ENCODE assay signal across 15 cellular contexts in genomic region chr11:35554491-35555237, GRCh38. TPM values are rescaled to one million over a fixed set of nuclear protein-coding genes. Genes with fewer than 3 reads are reported as not detected.
DNase-seq lines count a peak whose midpoint lies in the region; ATAC-seq and TF ChIP-seq lines count a peak whose summit lies in the region.
"Had no signal": no experiment of that assay in that cellular context is flagged by ENCODE, and none has a peak within 500 bp of the region (broad histone marks: within the 10 kb centered on the region; RNA-seq: fewer than 3 reads in every experiment).

No MANE protein-coding gene starts in this region.

- intact Hi-C loops in posterior vena cava (cut with DNase I): no loop called here

- H3K9ac ChIP-seq in Loucy (ENCODE audit: low read depth, low read length, poor library complexity, severe bottlenecking) (no peak overlapping the region), endodermal cell (ENCODE audit: extremely low read depth, low read length, poor library complexity, severe bottlenecking) (no peak overlapping the region)

- H3K36me3 ChIP-seq in Loucy (ENCODE audit: insufficient read depth, low read length) (no peaks in the 10 kb centered on the region), endodermal cell (ENCODE audit: control insufficient read depth, insufficient read depth, low read length) (no peaks in the 10 kb centered on the region)
- H3K36me3 ChIP-seq: heart left ventricle, sigmoid colon had no signal

- H3K36me3 Mint-ChIP-seq in endodermal cell (ENCODE audit: low read depth) (no peaks in the 10 kb centered on the region), nephron (ENCODE audit: low read depth) (no peaks in the 10 kb centered on the region)
- H3K36me3 Mint-ChIP-seq: brain, memory B cell had no signal

- H3K4me3 Mint-ChIP-seq in endodermal cell (no peak overlapping the region), nephron (no peak overlapping the region)
- H3K4me3 Mint-ChIP-seq: brain, memory B cell had no signal

- peak; percentile 41 for TF ChIP-seq CTCF in Loucy (conservative IDR thresholded peaks at IDR 0.05; ENCODE audit: low read length)
- peak; percentile 74 for TF ChIP-seq CTCF in endodermal cell (conservative IDR thresholded peaks at IDR 0.05)
- TF ChIP-seq CTCF in nephron (IDR thresholded peaks at IDR 0.05; ENCODE audit: unreplicated experiment in 3 of 3): peak in 2 of 3 experiments; percentile 8 to 21

- H3K4me1 Mint-ChIP-seq in endodermal cell (peaks cover 24% of the 10 kb centered on the region), nephron (peaks cover 45% of the 10 kb centered on the region)
- H3K4me1 Mint-ChIP-seq: memory B cell had no signal

- H3K27me3 Mint-ChIP-seq in endodermal cell (ENCODE audit: insufficient read depth) (no peaks in the 10 kb centered on the region), nephron (ENCODE audit: low read depth) (peaks cover 5% of the 10 kb centered on the region)

- H3K9me3 Mint-ChIP-seq in endodermal cell (no peaks in the 10 kb centered on the region), nephron (no peaks in the 10 kb centered on the region)
- H3K9me3 Mint-ChIP-seq: brain, memory B cell had no signal

- no peaks in the 10 kb centered on the region for H3K27me3 ChIP-seq in Loucy (ENCODE audit: insufficient read depth, low read length, poor library complexity, severe bottlenecking)
- no peaks in the 10 kb centered on the region for H3K27me3 ChIP-seq in endodermal cell (ENCODE audit: control insufficient read depth, insufficient read depth, low read length, poor library complexity, severe bottlenecking)
- H3K27me3 ChIP-seq: heart left ventricle, sigmoid colon had no signal

- no peaks in the 10 kb centered on the region for H3K79me2 ChIP-seq in Loucy (ENCODE audit: insufficient read depth, low read length)

- no peak overlapping the region for H2AFZ ChIP-seq in Loucy (ENCODE audit: low read length)

- H3K27ac Mint-ChIP-seq in endodermal cell: peak overlapping the region; percentile 66
- peak overlapping the region in 1 of 3 experiments; percentile 41 for H3K27ac Mint-ChIP-seq in nephron
- H3K27ac Mint-ChIP-seq: memory B cell had no signal

- DNase-seq in EL (peak; percentile 38), endodermal cell (no peak), posterior vena cava (ENCODE audit: low spot score) (no peak)
- DNase-seq: activated CD8-positive, alpha-beta memory T cell treated with anti-CD3 and anti-CD28 coated beads, Interleukin-2, amount 50 U/mL, for 4 hours; heart left ventricle; NCI-H187; sigmoid colon had no signal

- no peaks in the 10 kb centered on the region for H3K9me3 ChIP-seq in Loucy (ENCODE audit: insufficient read depth, low read depth, low read length)
- H3K9me3 ChIP-seq in endodermal cell (ENCODE audit: control insufficient read depth, low read length): no peaks in the 10 kb centered on the region
- H3K9me3 ChIP-seq: heart left ventricle, sigmoid colon had no signal

- ATAC-seq in GM21737 (IDR thresholded peaks at IDR 0.05; ENCODE audit: unreplicated experiment) (no peak), GM21529 (IDR thresholded peaks at IDR 0.05; ENCODE audit: unreplicated experiment) (no peak), GM19455 (IDR thresholded peaks at IDR 0.05; ENCODE audit: unreplicated experiment) (no peak)

- no peak overlapping the region for H3K27ac ChIP-seq in endodermal cell (ENCODE audit: low read depth, low read length)

- no peaks in the 10 kb centered on the region for H3F3A ChIP-seq in Loucy (ENCODE audit: low read depth)

- WGBS in endodermal cell (ENCODE audit: insufficient coverage in 1 of 2, insufficient read length in 1 of 2), 2 experiments: 47 to 52% methylated on average over 3 to 4 of the region's 4 CpGs

- H4K20me1 ChIP-seq in Loucy (ENCODE audit: insufficient read depth, low read length, poor library complexity, severe bottlenecking): no peaks in the 10 kb centered on the region

- no peaks in the 10 kb centered on the region for H3K4me1 ChIP-seq in Loucy (ENCODE audit: insufficient read depth, low read length, poor library complexity, severe bottlenecking)
- peaks cover 18% of the 10 kb centered on the region for H3K4me1 ChIP-seq in endodermal cell (ENCODE audit: control insufficient read depth, insufficient read depth, low read length)

- H3K4me2 ChIP-seq in Loucy (ENCODE audit: low read depth, low read length, poor library complexity, severe bottlenecking): no peak overlapping the region

- no peaks in the 10 kb centered on the region for H3K9me2 ChIP-seq in Loucy (replicated peaks; ENCODE audit: low read depth, low read length)

- H3K4me3 ChIP-seq in Loucy (ENCODE audit: low read length, poor library complexity, severe bottlenecking): no peak overlapping the region
- no peak overlapping the region for H3K4me3 ChIP-seq in endodermal cell (ENCODE audit: low read length)
- H3K4me3 ChIP-seq: heart left ventricle, sigmoid colon had no signal

RNA-seq across cellular contexts. Expression of gene PAMR1, which starts 29.2 kb away (rescaled TPM):
- total RNA-seq in endodermal cell: 10 to 100 TPM; 55.3 to 79.0 TPM
- 13.7 TPM for polyA plus RNA-seq in endodermal cell (2013, experiment 1 of 2)
- 14.2 TPM for polyA plus RNA-seq in endodermal cell (2013, experiment 2 of 2)
- 10 to 100 TPM; 13.0 to 15.2 TPM for total RNA-seq in posterior vena cava
- total RNA-seq: HT-29 had no signal

Comparison
In these comparisons a context has a peak if more than half of its experiments do, and no peak if none do; other contexts are left out.
1. CTCF ChIP-seq: peak in every context shown above with its lines; median percentile 74 in endodermal cell; 41 in Loucy; 14 in nephron.